ENCODE assay signal across 19 cellular contexts in the genomic region with DNA sequence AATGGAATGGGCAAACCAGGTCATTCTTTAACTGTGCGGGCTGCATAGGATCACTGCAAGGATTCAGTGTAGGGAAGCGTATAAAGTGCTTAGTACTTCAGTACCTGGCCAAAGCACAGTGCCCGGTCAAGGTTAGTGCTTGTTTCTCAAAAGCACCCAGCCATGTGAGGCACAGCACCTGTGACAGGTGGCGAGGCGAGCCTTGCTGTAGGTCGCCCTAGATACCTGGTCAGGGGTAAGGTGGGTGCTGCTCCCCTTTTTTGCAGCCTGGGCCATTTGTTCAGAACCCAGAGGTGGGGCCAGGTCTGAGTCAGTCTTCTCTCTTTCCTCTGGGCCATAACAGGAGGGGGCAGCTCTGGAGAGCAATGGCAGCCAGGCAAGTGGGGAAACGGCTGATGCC.
DNase-seq lines count a peak whose midpoint lies in the region; ATAC-seq and TF ChIP-seq lines count a peak whose summit lies in the region.
"Had no signal": no experiment of that assay in that cellular context is flagged by ENCODE, and none has a peak within 500 bp of the region (broad histone marks: within the 10 kb centered on the region; RNA-seq: fewer than 3 reads in every experiment).

No MANE protein-coding gene starts in this region.

- peak; percentile 41 for DNase-seq in natural killer cell treated with Interleukin-12 subunit alpha and Interleukin-12 subunit beta and Interleukin-15 and Interleukin-18, amount 100 ng/mL, for 72 hours (ENCODE audit: low spot score)
- DNase-seq in natural killer cell (no peak), lower lobe of right lung (no peak), spleen (peak; percentile 55), PC-3 (no peak), NCI-H1105 (lab: John Stamatoyannopoulos, UW) (no peak)
- DNase-seq: Caco-2; CD4-positive, CD25-positive, alpha-beta regulatory T cell; CD8-positive, alpha-beta T cell; DMS153; DND-41; GOT3; HFFc6 had no signal

- intact Hi-C loops in natural killer cell (cut with micrococcal nuclease) (no loop called here), lower lobe of right lung (cut with DNase I) (loop anchor here (10.0 kb wide), 1 partner anchor 424 kb away; no protein-coding TSS in a partner anchor), spleen (cut with DNase I; ENCODE audit: low total_unique reads) (loop anchor here (5.0 to 10.0 kb wide), 2 partner anchors 274 to 451 kb away; no protein-coding TSS in a partner anchor), PC-3 (cut with micrococcal nuclease) (no loop called here)

- H3K4me1 Mint-ChIP-seq in natural killer cell treated with Interleukin-12 subunit alpha and Interleukin-12 subunit beta and Interleukin-15 and Interleukin-18, amount 100 ng/mL, for 72 hours (ENCODE audit: low read depth in 2 of 2), result no peaks in the 10 kb centered on the region
- H3K4me1 Mint-ChIP-seq in natural killer cell, result no peaks in the 10 kb centered on the region
- H3K4me1 Mint-ChIP-seq: B cell; CD4-positive, CD25-positive, alpha-beta regulatory T cell had no signal

- H3K9ac ChIP-seq in PC-3 (ENCODE audit: low read length), result no peak overlapping the region
- H3K9ac ChIP-seq: BLaER1 had no signal

- H3K9me3 Mint-ChIP-seq in natural killer cell treated with Interleukin-12 subunit alpha and Interleukin-12 subunit beta and Interleukin-15 and Interleukin-18, amount 100 ng/mL, for 72 hours, result no peaks in the 10 kb centered on the region
- no peaks in the 10 kb centered on the region for H3K9me3 Mint-ChIP-seq in natural killer cell
- H3K9me3 Mint-ChIP-seq: CD8-positive, alpha-beta T cell; HFFc6 had no signal

- WGBS in spleen, 5 donors, result 84 to 93% (median 89%) methylated on average over 7 of the region's 7 CpGs

- H3K4me1 ChIP-seq in lower lobe of right lung, result peaks cover 32% of the 10 kb centered on the region
- peaks cover 0 to 44% (median 15%) of the 10 kb centered on the region in 6 donors for H3K4me1 ChIP-seq in spleen
- no peaks in the 10 kb centered on the region for H3K4me1 ChIP-seq in PC-3 (ENCODE audit: insufficient read depth, low read length)
- H3K4me1 ChIP-seq: BLaER1, Caco-2, HAP-1 had no signal

- no peak overlapping the region for H3K27ac Mint-ChIP-seq in natural killer cell treated with Interleukin-12 subunit alpha and Interleukin-12 subunit beta and Interleukin-15 and Interleukin-18, amount 100 ng/mL, for 72 hours
- H3K27ac Mint-ChIP-seq in natural killer cell, result no peak overlapping the region
- H3K27ac Mint-ChIP-seq: B cell; CD4-positive, CD25-positive, alpha-beta regulatory T cell; CD8-positive, alpha-beta T cell; HFFc6 had no signal

- peaks cover 19% of the 10 kb centered on the region for H3K27me3 ChIP-seq in lower lobe of right lung (ENCODE audit: low read depth)
- peaks cover 0 to 55% (median 0%) of the 10 kb centered on the region in 7 donors for H3K27me3 ChIP-seq in spleen (replicated peaks in 1 of 7)
- peaks cover 14% of the 10 kb centered on the region for H3K27me3 ChIP-seq in PC-3 (ENCODE audit: low read length)

- H3K79me2 ChIP-seq in PC-3 (ENCODE audit: low read length), result no peaks in the 10 kb centered on the region

- TF ChIP-seq CTCF in natural killer cell (IDR thresholded peaks at IDR 0.05) (no peak), lower lobe of right lung (IDR thresholded peaks at IDR 0.05) (no peak), spleen (IDR thresholded peaks at IDR 0.05 in 8 of 11, conservative IDR thresholded peaks at IDR 0.05 in 3 of 11) (no peak), PC-3 (conservative IDR thresholded peaks at IDR 0.05; ENCODE audit: low read depth, low read length) (no peak)

- H3K9me3 ChIP-seq in lower lobe of right lung (no peaks in the 10 kb centered on the region), spleen (no peaks in the 10 kb centered on the region), PC-3 (ENCODE audit: low read length) (no peaks in the 10 kb centered on the region)
- H3K9me3 ChIP-seq: BLaER1, Caco-2, HAP-1 had no signal

- H3K4me3 ChIP-seq in lower lobe of right lung (no peak overlapping the region), spleen (no peak overlapping the region), PC-3 (ENCODE audit: low read length) (no peak overlapping the region)
- H3K4me3 ChIP-seq: BLaER1, HAP-1 had no signal

- peaks cover 13 to 28% of the 10 kb centered on the region in 2 donors for H3K27me3 Mint-ChIP-seq in natural killer cell treated with Interleukin-12 subunit alpha and Interleukin-12 subunit beta and Interleukin-15 and Interleukin-18, amount 100 ng/mL, for 72 hours
- peaks cover 0 to 24% of the 10 kb centered on the region in 2 donors for H3K27me3 Mint-ChIP-seq in natural killer cell (ENCODE audit: low read depth in 2 of 2)

- ATAC-seq in natural killer cell treated with Interleukin-12 subunit alpha and Interleukin-12 subunit beta and Interleukin-15 and Interleukin-18, amount 100 ng/mL, for 72 hours, result peak in 1 of 2 donors; percentile 20
- ATAC-seq in natural killer cell, result no peak
- ATAC-seq in lower lobe of right lung, result no peak
- no peak for ATAC-seq in HG02840 (IDR thresholded peaks at IDR 0.05; ENCODE audit: low FRiP score, unreplicated experiment)
- ATAC-seq in PC-3, result no peak
- ATAC-seq: CD8-positive, alpha-beta T cell had no signal

- no peak overlapping the region for H3K4me3 Mint-ChIP-seq in natural killer cell treated with Interleukin-12 subunit alpha and Interleukin-12 subunit beta and Interleukin-15 and Interleukin-18, amount 100 ng/mL, for 72 hours
- no peak overlapping the region for H3K4me3 Mint-ChIP-seq in natural killer cell
- H3K4me3 Mint-ChIP-seq: B cell; CD4-positive, CD25-positive, alpha-beta regulatory T cell; CD8-positive, alpha-beta T cell; HFFc6 had no signal

- no peaks in the 10 kb centered on the region for H3K36me3 Mint-ChIP-seq in natural killer cell treated with Interleukin-12 subunit alpha and Interleukin-12 subunit beta and Interleukin-15 and Interleukin-18, amount 100 ng/mL, for 72 hours
- H3K36me3 Mint-ChIP-seq in natural killer cell, result no peaks in the 10 kb centered on the region
- H3K36me3 Mint-ChIP-seq: CD4-positive, CD25-positive, alpha-beta regulatory T cell; CD8-positive, alpha-beta T cell had no signal

- no peak overlapping the region for H2AFZ ChIP-seq in PC-3 (ENCODE audit: low read length)

- no peaks in the 10 kb centered on the region for H4K20me1 ChIP-seq in PC-3 (ENCODE audit: low read length)
- H4K20me1 ChIP-seq: BLaER1 had no signal

- no peaks in the 10 kb centered on the region for H3F3A ChIP-seq in PC-3 (ENCODE audit: low read length, unreplicated experiment)

- H3K36me3 ChIP-seq in lower lobe of right lung, result no peaks in the 10 kb centered on the region
- H3K36me3 ChIP-seq in spleen, result no peaks in the 10 kb centered on the region
- H3K36me3 ChIP-seq in PC-3 (ENCODE audit: low read depth, low read length), result no peaks in the 10 kb centered on the region
- H3K36me3 ChIP-seq: BLaER1, HAP-1 had no signal

- no peaks in the 10 kb centered on the region for H3K9me2 ChIP-seq in PC-3 (replicated peaks; ENCODE audit: low read length)

- TF ChIP-seq POLR2A in spleen (IDR thresholded peaks at IDR 0.05), result no peak

- no TSS peak for BruUV-seq in PC-3 (replicated peaks; lab: Mats Ljungman, UMichigan)

- POLR2A ChIA-PET in PC-3 (lab: Charles Lee; ENCODE audit: unreplicated experiment), result no interaction called here

- H3K27ac ChIP-seq in lower lobe of right lung (peak overlapping the region; percentile 51), spleen (no peak overlapping the region), PC-3 (ENCODE audit: low read length) (no peak overlapping the region)
- H3K27ac ChIP-seq: 22Rv1, BLaER1, C4-2B had no signal

- CTCF ChIA-PET in PC-3 (lab: Charles Lee), result no interaction called here

- H3K4me2 ChIP-seq in PC-3 (ENCODE audit: low read length), result no peak overlapping the region
- H3K4me2 ChIP-seq: BLaER1 had no signal

Comparison
In these comparisons a context has a peak if more than half of its experiments do, and no peak if none do; other contexts are left out.
1. DNase-seq: peak in natural killer cell treated with Interleukin-12 subunit alpha and Interleukin-12 subunit beta and Interleukin-15 and Interleukin-18, amount 100 ng/mL, for 72 hours (single experiment) and spleen (single experiment); none in natural killer cell (single experiment), lower lobe of right lung (single experiment), PC-3 (single experiment) and NCI-H1105 (single experiment).
2. intact Hi-C loops: an anchor here in lower lobe of right lung (10.0 kb wide) and spleen (5.0 to 10.0 kb wide); none called in natural killer cell and PC-3.